7 cellular contexts compared by ENCODE assay signal in the genomic region with DNA sequence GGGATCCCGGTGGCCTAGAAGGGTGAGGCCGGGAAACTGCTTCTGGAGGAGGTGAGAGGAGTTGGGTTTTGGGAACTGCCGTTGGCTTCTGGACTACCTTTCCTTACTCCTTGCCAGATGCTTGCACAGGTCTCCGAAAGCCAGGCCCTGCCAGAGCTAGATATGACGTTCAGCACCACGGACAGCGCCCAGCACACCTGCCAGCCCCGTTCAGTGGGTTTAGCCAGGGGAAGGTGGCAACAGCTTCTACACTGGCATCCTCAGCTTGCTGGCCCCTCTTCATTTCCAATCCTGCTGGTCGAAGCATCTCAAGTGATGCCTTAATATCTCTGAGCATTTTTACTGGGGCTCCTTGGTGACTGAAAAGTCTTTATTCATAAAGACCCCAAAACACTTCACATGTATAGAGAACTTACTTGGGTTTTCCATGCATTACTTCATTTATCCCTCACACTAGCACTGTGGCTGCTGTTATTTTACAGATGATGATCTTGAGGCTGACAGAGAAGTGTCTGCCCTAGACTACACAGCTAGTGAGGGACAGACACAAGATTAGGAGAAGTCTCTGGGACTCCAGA. TPM values are rescaled to one million over a fixed set of nuclear protein-coding genes. Genes with fewer than 3 reads are reported as not detected.
DNase-seq lines count a peak whose midpoint lies in the region; ATAC-seq, FAIRE-seq and TF ChIP-seq lines count a peak whose summit lies in the region.

No MANE protein-coding gene starts in this region.

- H3K9me3 ChIP-seq in pancreas (no peaks in the 10 kb centered on the region), gastrocnemius medialis (no peaks in the 10 kb centered on the region)

- DNase-seq in KBM-7 (peak; percentile 68), dermis microvascular lymphatic vessel endothelial cell (ENCODE audit: low read depth in 2 of 2) (peak; percentile 17 to 53), pancreas (peak; percentile 60 to 94 (median 81)), OCI-M2 (lab: John Stamatoyannopoulos, UW; ENCODE audit: unreplicated experiment) (no peak), gastrocnemius medialis (no peak), mesenteric fat pad (ENCODE audit: low spot score) (no peak)
- DNase-seq in activated CD4-positive, alpha-beta T cell treated with anti-CD3 and anti-CD28 coated beads for 1 hour = peak; percentile 28

- TF ChIP-seq CTCF in pancreas (IDR thresholded peaks at IDR 0.05) (no peak), gastrocnemius medialis (IDR thresholded peaks at IDR 0.05 in 4 of 5, conservative IDR thresholded peaks at IDR 0.05 in 1 of 5) (no peak)

- H3K27ac ChIP-seq in pancreas (no peak overlapping the region), gastrocnemius medialis (no peak overlapping the region)

- intact Hi-C loops in pancreas (cut with DNase I) = no loop called here
- intact Hi-C loops in gastrocnemius medialis (cut with DNase I; ENCODE audit: low total_unique reads) = no loop called here

- in situ Hi-C loops in KBM-7 (cut with MboI; ENCODE audit: low pct_unique_long_range_greater_than_20kb, low sequenced_read_pairs) (no loop called here), gastrocnemius medialis (cut with MboI; ENCODE audit: low sequenced_read_pairs in 4 of 4) (no loop called here)

- no peaks in the 10 kb centered on the region for H3K36me3 ChIP-seq in pancreas
- no peaks in the 10 kb centered on the region for H3K36me3 ChIP-seq in gastrocnemius medialis

- H3K27me3 ChIP-seq in pancreas = no peaks in the 10 kb centered on the region
- H3K27me3 ChIP-seq in gastrocnemius medialis = no peaks in the 10 kb centered on the region

- no peak for FAIRE-seq in pancreas (lab: Jason Lieb, UNC)

- H3K4me1 ChIP-seq in pancreas = no peaks in the 10 kb centered on the region
- no peaks in the 10 kb centered on the region for H3K4me1 ChIP-seq in gastrocnemius medialis

- no peak for TF ChIP-seq POLR2A in gastrocnemius medialis (IDR thresholded peaks at IDR 0.05)

- WGBS in pancreas, 2 donors = 14 to 15% methylated on average over 9 of the region's 9 CpGs

- peak; percentile 79 to 97 (median 89) for ATAC-seq in pancreas
- no peak for ATAC-seq in gastrocnemius medialis

- no peak overlapping the region for H3K4me3 ChIP-seq in pancreas
- H3K4me3 ChIP-seq in gastrocnemius medialis = no peak overlapping the region

RNA-seq across cellular contexts. Expression of gene HCN4, which starts 21.9 kb away (rescaled TPM):
- total RNA-seq in dermis microvascular lymphatic vessel endothelial cell = not detected in 2 replicates
- 1 to 10 TPM in 1 of 6 donors, under 1 TPM in 5; 0.09 to 1.1 (median 0.21) TPM for total RNA-seq in pancreas
- under 1 TPM; 0.30 to 0.47 TPM for polyA plus RNA-seq in pancreas
- total RNA-seq in gastrocnemius medialis = not detected
- total RNA-seq in mesenteric fat pad = not detected

Comparison
In these comparisons a context has a peak if more than half of its experiments do, and no peak if none do; other contexts are left out.
1. DNase-seq: peak in KBM-7 (single experiment), activated CD4-positive, alpha-beta T cell treated with anti-CD3 and anti-CD28 coated beads for 1 hour (single experiment), dermis microvascular lymphatic vessel endothelial cell (2 of 2) and pancreas (6 of 6); none in OCI-M2 (single experiment), gastrocnemius medialis (0 of 2) and mesenteric fat pad (single experiment).
2. ATAC-seq: peak in pancreas (4 of 4); none in gastrocnemius medialis (0 of 2).